In the genomic region with DNA sequence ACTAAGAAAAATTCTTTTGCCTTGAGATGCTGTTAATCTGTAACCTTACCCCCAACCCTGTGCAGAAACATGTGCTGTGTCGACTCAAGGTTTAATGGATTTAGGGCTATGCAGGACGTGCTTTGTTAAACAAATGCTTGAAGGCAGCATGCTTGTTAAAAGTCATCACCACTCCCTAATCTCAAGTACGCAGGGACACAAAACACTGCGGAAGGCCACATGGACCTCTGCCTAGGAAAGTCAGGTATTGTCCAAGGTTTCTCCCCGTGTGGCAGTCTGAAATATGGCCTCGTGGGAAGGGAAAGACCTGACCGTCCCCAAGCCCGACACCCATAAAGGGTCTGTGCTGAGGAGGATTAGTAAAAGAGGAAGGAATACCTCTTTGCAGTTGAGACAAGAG, we compare ENCODE assay signal across 1 cellular context. TPM values are rescaled to one million over a fixed set of nuclear protein-coding genes. Genes with fewer than 3 reads are reported as not detected.
"Had no signal": no experiment of that assay in that cellular context is flagged by ENCODE, and none has a peak within 500 bp of the region (broad histone marks: within the 10 kb centered on the region; RNA-seq: fewer than 3 reads in every experiment).

No MANE protein-coding gene starts in this region.

RNA-seq across cellular contexts. Expression of a gene that starts 54.4 kb away (rescaled TPM):
- polyA plus RNA-seq: immature natural killer cell had no signal
